Comparison of ENCODE assay signal across 13 cellular contexts in genomic region chr11:121455115-121455514, GRCh38. TPM values are rescaled to one million over a fixed set of nuclear protein-coding genes. Genes with fewer than 3 reads are reported as not detected.
DNase-seq lines count a peak whose midpoint lies in the region; ATAC-seq and TF ChIP-seq lines count a peak whose summit lies in the region.
"Had no signal": no experiment of that assay in that cellular context is flagged by ENCODE, and none has a peak within 500 bp of the region (broad histone marks: within the 10 kb centered on the region; RNA-seq: fewer than 3 reads in every experiment).

No MANE protein-coding gene starts in this region.

- no peaks in the 10 kb centered on the region for H3K9me2 ChIP-seq in SK-N-SH
- H3K9me2 ChIP-seq in Karpas-422 (replicated peaks; ENCODE audit: insufficient read depth, low read length): no peaks in the 10 kb centered on the region

- no peaks in the 10 kb centered on the region for H3K79me2 ChIP-seq in SK-N-SH (ENCODE audit: insufficient read depth)
- peaks cover 96% of the 10 kb centered on the region for H3K79me2 ChIP-seq in Karpas-422 (ENCODE audit: low read length)

- peak overlapping the region; percentile 97 for H3K4me3 Mint-ChIP-seq in activated naive CD8-positive, alpha-beta T cell treated with anti-CD3 and anti-CD28 coated beads, Interleukin-2, amount 50 U/mL, for 24 hours
- H3K4me3 Mint-ChIP-seq in naive thymus-derived CD4-positive, alpha-beta T cell: peak overlapping the region; percentile 90 to 99 (median 98)

- no peaks in the 10 kb centered on the region for H3F3A ChIP-seq in SK-N-SH (replicated peaks; ENCODE audit: insufficient read depth)

- peaks cover 44% of the 10 kb centered on the region for H3K27me3 ChIP-seq in SK-N-SH (ENCODE audit: insufficient read depth)
- H3K27me3 ChIP-seq in Karpas-422 (ENCODE audit: low read length): no peaks in the 10 kb centered on the region
- no peaks in the 10 kb centered on the region for H3K27me3 ChIP-seq in naive thymus-derived CD4-positive, alpha-beta T cell (ENCODE audit: control insufficient read depth in 2 of 2, insufficient read depth in 2 of 2, low read length in 2 of 2)

- peaks cover 4% of the 10 kb centered on the region for H3K36me3 Mint-ChIP-seq in activated naive CD8-positive, alpha-beta T cell treated with anti-CD3 and anti-CD28 coated beads, Interleukin-2, amount 50 U/mL, for 24 hours (ENCODE audit: low read depth)
- peaks cover 10 to 78% (median 46%) of the 10 kb centered on the region in 5 donors for H3K36me3 Mint-ChIP-seq in naive thymus-derived CD4-positive, alpha-beta T cell

- H4K20me1 ChIP-seq in SK-N-SH (ENCODE audit: insufficient read depth) (no peaks in the 10 kb centered on the region), Karpas-422 (ENCODE audit: insufficient read depth, low read depth, low read length) (peaks cover 7% of the 10 kb centered on the region; the same call in 1 of the 2 replicates)

- WGBS in SK-N-SH (ENCODE audit: low lambda C conversion rate): 93% methylated on average over 3 of the region's 3 CpGs

- H3K36me3 ChIP-seq in SK-N-SH (replicated peaks in 1 of 2; ENCODE audit: control insufficient read depth in 1 of 2, insufficient read depth in 2 of 2, low read length in 1 of 2): no peaks in the 10 kb centered on the region
- peaks cover 9% of the 10 kb centered on the region for H3K36me3 ChIP-seq in Karpas-422 (ENCODE audit: insufficient read depth, low read length)
- no peaks in the 10 kb centered on the region for H3K36me3 ChIP-seq in naive thymus-derived CD4-positive, alpha-beta T cell (ENCODE audit: control insufficient read depth in 2 of 3, insufficient read depth in 3 of 3, low read length in 3 of 3)
- H3K36me3 ChIP-seq: esophagus squamous epithelium, SJSA1 had no signal

- H3K27me3 Mint-ChIP-seq in activated naive CD8-positive, alpha-beta T cell treated with anti-CD3 and anti-CD28 coated beads, Interleukin-2, amount 50 U/mL, for 24 hours: no peaks in the 10 kb centered on the region
- H3K27me3 Mint-ChIP-seq in naive thymus-derived CD4-positive, alpha-beta T cell: no peaks in the 10 kb centered on the region

- H3K27ac ChIP-seq in SK-N-SH (ENCODE audit: low read depth in 2 of 2, low read length in 1 of 2): no peak overlapping the region
- H3K27ac ChIP-seq in Karpas-422 (ENCODE audit: low read length): peak overlapping the region; percentile 99
- peak overlapping the region; percentile 83 for H3K27ac ChIP-seq in naive thymus-derived CD4-positive, alpha-beta T cell (ENCODE audit: low read depth, low read length)
- H3K27ac ChIP-seq: 22Rv1, esophagus squamous epithelium, SJSA1 had no signal

- POLR2A ChIA-PET in SK-N-SH (lab: Yijun Ruan, JAX): no interaction called here
- POLR2A ChIA-PET in naive thymus-derived CD4-positive, alpha-beta T cell (lab: Charles Lee): interaction anchor here (1.5 to 4.1 kb wide), 4 partner anchors 11 to 44 kb away, joined by 4 to 72 read pairs (median 6); no protein-coding TSS in a partner anchor
- POLR2A ChIA-PET in HEK293T (lab: Yijun Ruan, JAX): no interaction called here

- no peak for ATAC-seq in SK-N-SH treated with all-trans-retinoic acid at 6 μM for 48 hours
- ATAC-seq in activated naive CD8-positive, alpha-beta T cell treated with anti-CD3 and anti-CD28 coated beads, Interleukin-2, amount 50 U/mL, for 24 hours: no peak
- no peak for ATAC-seq in naive thymus-derived CD4-positive, alpha-beta T cell

- no peaks in the 10 kb centered on the region for H3K9me3 ChIP-seq in SK-N-SH
- no peaks in the 10 kb centered on the region for H3K9me3 ChIP-seq in Karpas-422 (ENCODE audit: low read length)
- H3K9me3 ChIP-seq in naive thymus-derived CD4-positive, alpha-beta T cell (ENCODE audit: control insufficient read depth in 2 of 3, low read length in 3 of 3): no peaks in the 10 kb centered on the region
- H3K9me3 ChIP-seq: esophagus squamous epithelium, SJSA1 had no signal

- intact Hi-C loops in naive thymus-derived CD4-positive, alpha-beta T cell (cut with micrococcal nuclease): no loop called here

- TF ChIP-seq RAD21 in SK-N-SH (IDR thresholded peaks at IDR 0.05; ENCODE audit: low read length): no peak

- H3K9me3 Mint-ChIP-seq in activated naive CD8-positive, alpha-beta T cell treated with anti-CD3 and anti-CD28 coated beads, Interleukin-2, amount 50 U/mL, for 24 hours: no peaks in the 10 kb centered on the region
- H3K9me3 Mint-ChIP-seq in naive thymus-derived CD4-positive, alpha-beta T cell: no peaks in the 10 kb centered on the region

- TF ChIP-seq EP300 in SK-N-SH (IDR thresholded peaks at IDR 0.05; ENCODE audit: borderline replicate concordance in 1 of 2, low read depth in 1 of 2, low read length in 1 of 2): no peak

- DNase-seq in SK-N-SH (no peak), Karpas-422 (no peak), NCI-H446 treated with DMSO at 0.1 percent for 48 hours (lab: John Stamatoyannopoulos, UW) (no peak), HEK293T (ENCODE audit: extremely low spot score) (no peak), NCI-H128 (lab: John Stamatoyannopoulos, UW; ENCODE audit: unreplicated experiment) (no peak)
- no peak for DNase-seq in activated naive CD8-positive, alpha-beta T cell treated with anti-CD3 and anti-CD28 coated beads, Interleukin-2, amount 50 U/mL, for 24 hours
- DNase-seq in naive thymus-derived CD4-positive, alpha-beta T cell: no peak
- DNase-seq: esophagus squamous epithelium, MV-4-11, NCI-H2171 treated with DMSO at 0.1 percent for 48 hours had no signal

- CTCF ChIA-PET in SK-N-SH (lab: Yijun Ruan, JAX) (interaction anchor here (1.0 kb wide), 1 partner anchor 10 kb away, joined by 3 read pairs; no protein-coding TSS in a partner anchor), HEK293T (lab: Yijun Ruan, JAX) (no interaction called here)
- CTCF ChIA-PET in naive thymus-derived CD4-positive, alpha-beta T cell (lab: Charles Lee): no interaction called here

- peaks cover 90% of the 10 kb centered on the region for H3K4me1 Mint-ChIP-seq in activated naive CD8-positive, alpha-beta T cell treated with anti-CD3 and anti-CD28 coated beads, Interleukin-2, amount 50 U/mL, for 24 hours
- H3K4me1 Mint-ChIP-seq in naive thymus-derived CD4-positive, alpha-beta T cell: peaks cover 73 to 89% (median 81%) of the 10 kb centered on the region in 7 donors

- no peak overlapping the region for H3K4me3 ChIP-seq in SK-N-SH (ENCODE audit: low read depth in 2 of 2, low read length in 1 of 2)
- peak overlapping the region; percentile 82 for H3K4me3 ChIP-seq in Karpas-422 (ENCODE audit: low read length)
- peak overlapping the region; percentile 31 for H3K4me3 ChIP-seq in naive thymus-derived CD4-positive, alpha-beta T cell (ENCODE audit: low read length)
- H3K4me3 ChIP-seq: esophagus squamous epithelium, SJSA1 had no signal

- H3K9ac ChIP-seq in SK-N-SH (no peak overlapping the region), Karpas-422 (ENCODE audit: low read length) (peak overlapping the region; percentile 90)

- H2AFZ ChIP-seq in SK-N-SH (ENCODE audit: low read depth) (no peak overlapping the region), Karpas-422 (ENCODE audit: low read length) (no peak overlapping the region)

- H3K27ac Mint-ChIP-seq in activated naive CD8-positive, alpha-beta T cell treated with anti-CD3 and anti-CD28 coated beads, Interleukin-2, amount 50 U/mL, for 24 hours: peak overlapping the region; percentile 99
- peak overlapping the region; percentile 81 to 99 (median 96) for H3K27ac Mint-ChIP-seq in naive thymus-derived CD4-positive, alpha-beta T cell

- H3K4me2 ChIP-seq in SK-N-SH (no peak overlapping the region), Karpas-422 (ENCODE audit: low read depth, low read length, poor library complexity, severe bottlenecking) (peak overlapping the region; percentile 97)

- H3K4me1 ChIP-seq in SK-N-SH (ENCODE audit: control insufficient read depth in 1 of 2, insufficient read depth in 2 of 2, low read depth in 1 of 2, low read length in 1 of 2): peaks cover 0 to 22% of the 10 kb centered on the region in 2 experiments; a peak in 2 of 4 replicates
- peaks cover 87% of the 10 kb centered on the region for H3K4me1 ChIP-seq in Karpas-422 (ENCODE audit: low read length)
- H3K4me1 ChIP-seq in naive thymus-derived CD4-positive, alpha-beta T cell (ENCODE audit: control insufficient read depth in 2 of 2, insufficient read depth in 2 of 2, low read length in 2 of 2): peaks cover 55 to 71% of the 10 kb centered on the region in 2 donors

- no peak for TF ChIP-seq CTCF in SK-N-SH (IDR thresholded peaks at IDR 0.05)

TF ChIP-seq in SK-N-SH, 30 proteins besides CTCF, POLR2A, EP300 and RAD21:
- TF ChIP-seq GATA2 (CRISPR knock-in tag; IDR thresholded peaks at IDR 0.05) (peak; percentile 81), MEF2A (IDR thresholded peaks at IDR 0.05; ENCODE audit: borderline replicate concordance, low read depth) (no peak)

TF ChIP-seq in SK-N-SH treated with all-trans-retinoic acid at 6 μM for 48 hours, 23 proteins besides CTCF, POLR2A, EP300 and RAD21 (continues in another document):
- TF ChIP-seq RARB (CRISPR knock-in tag; IDR thresholded peaks at IDR 0.05) (no peak), ZFP30 (CRISPR knock-in tag; IDR thresholded peaks at IDR 0.05) (no peak), ZC3H10 (CRISPR knock-in tag; IDR thresholded peaks at IDR 0.05) (no peak), GLIS3 (CRISPR knock-in tag; IDR thresholded peaks at IDR 0.05) (no peak), TOX (CRISPR knock-in tag; IDR thresholded peaks at IDR 0.05; ENCODE audit: borderline replicate concordance) (no peak), ZNF70 (CRISPR knock-in tag; IDR thresholded peaks at IDR 0.05) (no peak), TCF4 (CRISPR knock-in tag; IDR thresholded peaks at IDR 0.05; ENCODE audit: borderline replicate concordance) (no peak)

TF ChIP-seq in HEK293T, 16 proteins besides CTCF, POLR2A, EP300 and RAD21 (continues in another document):
- TF ChIP-seq HDGF (IDR thresholded peaks at IDR 0.05; ENCODE audit: borderline replicate concordance) (no peak), L3MBTL2 (conservative IDR thresholded peaks at IDR 0.05) (no peak), SUZ12 (IDR thresholded peaks at IDR 0.05) (no peak), SP1 (IDR thresholded peaks at IDR 0.05) (no peak), CTBP1 (IDR thresholded peaks at IDR 0.05; ENCODE audit: borderline replicate concordance) (no peak), NFRKB (IDR thresholded peaks at IDR 0.05) (no peak), FOXA1 (IDR thresholded peaks at IDR 0.05) (no peak), FOXM1 (IDR thresholded peaks at IDR 0.05; ENCODE audit: borderline replicate concordance) (no peak), TARDBP (IDR thresholded peaks at IDR 0.05) (no peak), FOXK2 (IDR thresholded peaks at IDR 0.05) (no peak)

RNA-seq across cellular contexts. Expression of gene SORL1, which starts 3.0 kb away (rescaled TPM):
- polyA plus RNA-seq in SK-N-SH (2012; rRNA removed): 6.1 and 7.1 TPM in 2 replicates
- 4.6 and 5.6 TPM in 2 replicates for polyA plus RNA-seq in SK-N-SH (2012; cell fraction: cytosol; rRNA removed)
- 8.0 and 12.2 TPM in 2 replicates for polyA plus RNA-seq in SK-N-SH (2012; cell fraction: nucleus; rRNA removed)
- total RNA-seq in Karpas-422 (2014; rRNA removed; shearing (Covaris generic); ENCODE audit: low replicate concordance): 197 and 232 TPM in 2 replicates
- 100 to 1,000 TPM; 179 to 555 (median 375) TPM for total RNA-seq in naive thymus-derived CD4-positive, alpha-beta T cell
- polyA plus RNA-seq in naive thymus-derived CD4-positive, alpha-beta T cell: 100 to 1,000 TPM; 165 to 249 TPM

Comparison
In these comparisons a context has a peak if more than half of its experiments do, and no peak if none do; other contexts are left out.
1. H3K27ac ChIP-seq: peak in Karpas-422 (single experiment) and naive thymus-derived CD4-positive, alpha-beta T cell (single experiment); none in SK-N-SH (0 of 2).
2. H3K4me3 ChIP-seq: peak in Karpas-422 (single experiment) and naive thymus-derived CD4-positive, alpha-beta T cell (single experiment); none in SK-N-SH (0 of 2).